ENCODE assay signal across 11 cellular contexts in genomic region chr20:43942213-43942590, GRCh38. TPM values are rescaled to one million over a fixed set of nuclear protein-coding genes. Genes with fewer than 3 reads are reported as not detected.
DNase-seq lines count a peak whose midpoint lies in the region; ATAC-seq and TF ChIP-seq lines count a peak whose summit lies in the region.
"Had no signal": no experiment of that assay in that cellular context is flagged by ENCODE, and none has a peak within 500 bp of the region (broad histone marks: within the 10 kb centered on the region; RNA-seq: fewer than 3 reads in every experiment).

No MANE protein-coding gene starts in this region.

- no peaks in the 10 kb centered on the region for H3K9me3 ChIP-seq in lower lobe of right lung
- H3K9me3 ChIP-seq: SJCRH30, thyroid gland had no signal

- H3K4me3 ChIP-seq in lower lobe of right lung, result no peak overlapping the region
- H3K4me3 ChIP-seq: SJCRH30, thyroid gland had no signal

- H3K36me3 Mint-ChIP-seq in CD14-positive monocyte (peaks cover 5 to 6% of the 10 kb centered on the region in 2 donors), T-cell (no peaks in the 10 kb centered on the region)

- H3K36me3 ChIP-seq in lower lobe of right lung, result no peaks in the 10 kb centered on the region
- H3K36me3 ChIP-seq: SJCRH30, thyroid gland had no signal

- intact Hi-C loops in CD14-positive monocyte (cut with micrococcal nuclease), result loop anchor here in 1 of 2 donors (1.0 to 5.0 kb wide), 2 partner anchors 13 to 190 kb away; no protein-coding TSS in a partner anchor
- intact Hi-C loops in lower lobe of right lung (cut with DNase I), result no loop called here

- CTCF ChIA-PET in T-cell (lab: Charles Lee), result no interaction called here

- ATAC-seq in GM21723 (IDR thresholded peaks at IDR 0.05; ENCODE audit: unreplicated experiment) (peak; percentile 10), T-cell (replicated peaks in 1 of 4) (peak in 3 of 4 experiments; percentile 8 to 31 (median 9)), lower lobe of right lung (no peak), omental fat pad (ENCODE audit: low FRiP score) (no peak)

- no peak for DNase-seq in CD14-positive monocyte (ENCODE audit: low spot score)
- DNase-seq in T-cell, result no peak
- no peak for DNase-seq in lower lobe of right lung
- DNase-seq in omental fat pad (ENCODE audit: low spot score), result no peak
- DNase-seq in NCI-H524 treated with DMSO at 0.1 percent for 48 hours (lab: John Stamatoyannopoulos, UW), result no peak
- DNase-seq in NCI-H82 (lab: John Stamatoyannopoulos, UW), result no peak
- DNase-seq in NCI-H2227 (lab: John Stamatoyannopoulos, UW; ENCODE audit: unreplicated experiment), result no peak
- DNase-seq: NCI-H146, SJCRH30, thyroid gland had no signal

- no peak for TF ChIP-seq CTCF in CD14-positive monocyte (IDR thresholded peaks at IDR 0.05)
- no peak for TF ChIP-seq CTCF in lower lobe of right lung (IDR thresholded peaks at IDR 0.05)
- TF ChIP-seq CTCF in omental fat pad (IDR thresholded peaks at IDR 0.05), result no peak

- H3K27me3 Mint-ChIP-seq in CD14-positive monocyte (ENCODE audit: low read depth in 3 of 3) (peaks cover 0 to 3% (median 0%) of the 10 kb centered on the region in 3 donors), T-cell (peaks cover 1 to 3% of the 10 kb centered on the region in 2 donors)

- peak overlapping the region; percentile 96 to 99 (median 98) for H3K27ac Mint-ChIP-seq in CD14-positive monocyte
- peak overlapping the region; percentile 49 to 88 for H3K27ac Mint-ChIP-seq in T-cell

- H3K4me3 Mint-ChIP-seq in CD14-positive monocyte (peak overlapping the region; percentile 49 to 85), T-cell (peak overlapping the region in 1 of 3 donors; percentile 55)

- H3K27ac ChIP-seq in lower lobe of right lung, result peak overlapping the region; percentile 75
- H3K27ac ChIP-seq: SJCRH30, thyroid gland had no signal

- H3K4me1 Mint-ChIP-seq in CD14-positive monocyte (peaks cover 79% of the 10 kb centered on the region), T-cell (peaks cover 67 to 74% (median 68%) of the 10 kb centered on the region in 3 donors)

- peaks cover 0 to 3% (median 0%) of the 10 kb centered on the region in 7 donors for H3K9me3 Mint-ChIP-seq in CD14-positive monocyte
- H3K9me3 Mint-ChIP-seq in T-cell, result no peaks in the 10 kb centered on the region

- POLR2A ChIA-PET in T-cell (lab: Charles Lee), result interaction anchor here in 1 of 2 donors (0.7 kb wide), 1 partner anchor 14 kb away, joined by 3 read pairs; no protein-coding TSS in a partner anchor

- H3K4me1 ChIP-seq in lower lobe of right lung, result peaks cover 63% of the 10 kb centered on the region

- no peaks in the 10 kb centered on the region for H3K27me3 ChIP-seq in lower lobe of right lung (ENCODE audit: low read depth)
- H3K27me3 ChIP-seq: SJCRH30, thyroid gland had no signal

RNA-seq across cellular contexts. Expression of gene TOX2, which starts 27.6 kb away (rescaled TPM):
- polyA plus RNA-seq in CD14-positive monocyte, result under 1 TPM; 0.39 to 0.47 TPM
- 1 to 10 TPM in 4 of 5 donors, under 1 TPM in 1; 0.38 to 3.0 (median 1.6) TPM for total RNA-seq in T-cell
- 16.3 TPM for total RNA-seq in lower lobe of right lung
- 1 to 10 TPM in 2 of 4 donors, under 1 TPM in 2; 0.44 to 7.1 (median 1.0) TPM for total RNA-seq in omental fat pad

Comparison
In these comparisons a context has a peak if more than half of its experiments do, and no peak if none do; other contexts are left out.
1. ATAC-seq: peak in GM21723 (single experiment) and T-cell (3 of 4); none in lower lobe of right lung (0 of 2) and omental fat pad (single experiment).